Comparison of ENCODE assay signal across 22 cellular contexts in the genomic region with DNA sequence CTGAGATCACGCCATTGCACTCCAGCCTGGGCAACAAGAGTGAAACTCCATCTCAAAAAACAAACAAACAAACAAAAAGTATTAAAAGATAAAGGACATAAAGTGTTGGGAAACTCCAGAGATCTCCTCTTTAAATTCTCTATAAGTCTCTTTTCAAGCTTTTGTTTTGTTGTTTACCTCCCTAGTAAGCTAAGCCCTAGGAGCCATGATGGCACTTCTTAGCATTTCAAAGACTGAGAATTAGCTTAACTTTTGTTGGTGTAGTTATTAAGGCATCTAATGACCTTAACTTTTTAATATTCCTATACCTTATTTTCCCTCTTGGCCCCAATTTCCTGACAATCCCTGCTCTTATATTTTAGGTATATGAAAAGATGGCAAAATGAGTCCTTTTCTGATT.
A peak's percentile ranks its signal among the peaks of the same experiment; 100 is the strongest.
DNase-seq lines count a peak whose midpoint lies in the region; ATAC-seq and TF ChIP-seq lines count a peak whose summit lies in the region.
"Had no signal": no experiment of that assay in that cellular context is flagged by ENCODE, and none has a peak within 500 bp of the region (broad histone marks: within the 10 kb centered on the region; RNA-seq: fewer than 3 reads in every experiment).

No MANE protein-coding gene starts in this region.

- no peak for DNase-seq in CD4-positive, alpha-beta T cell
- peak; percentile 29 for DNase-seq in H7
- no peak for DNase-seq in naive thymus-derived CD8-positive, alpha-beta T cell
- no peak for DNase-seq in immature natural killer cell
- no peak for DNase-seq in activated CD4-positive, CD25-positive, alpha-beta regulatory T cell treated with anti-CD3 and anti-CD28 coated beads, Interleukin-2, amount 50 U/mL, for 72 hours
- no peak for DNase-seq in transverse colon
- DNase-seq: DMS153, DND-41, NCI-H1048, NCI-H1417, NCI-H1694, NCI-H2107, NCI-H524 treated with DMSO at 0.1 percent for 48 hours, NCI-H774 had no signal

- H3K27ac Mint-ChIP-seq in CD4-positive, alpha-beta T cell: peak overlapping the region; percentile 86
- H3K27ac Mint-ChIP-seq in activated T-helper 17 cell treated with anti-CD3 and anti-CD28 coated beads, Interleukin-2, amount 50 U/mL, for 72 hours: peak overlapping the region; percentile 20
- peak overlapping the region in 7 of 10 donors; percentile 11 to 90 (median 73) for H3K27ac Mint-ChIP-seq in naive thymus-derived CD8-positive, alpha-beta T cell
- peak overlapping the region in 1 of 6 donors; percentile 31 for H3K27ac Mint-ChIP-seq in immature natural killer cell
- H3K27ac Mint-ChIP-seq: B cell had no signal

- H3K4me3 ChIP-seq in H7 (ENCODE audit: insufficient read depth, low read depth, low read length) (no peak overlapping the region), transverse colon (no peak overlapping the region)
- H3K4me3 ChIP-seq: SJSA1 had no signal

- H3K36me3 ChIP-seq in H7 (replicated peaks; ENCODE audit: control insufficient read depth, insufficient read depth, low read length) (no peaks in the 10 kb centered on the region), transverse colon (no peaks in the 10 kb centered on the region)

- H3K4me3 Mint-ChIP-seq in CD4-positive, alpha-beta T cell: peak overlapping the region; percentile 39
- no peak overlapping the region for H3K4me3 Mint-ChIP-seq in activated T-helper 17 cell treated with anti-CD3 and anti-CD28 coated beads, Interleukin-2, amount 50 U/mL, for 72 hours
- H3K4me3 Mint-ChIP-seq in naive thymus-derived CD8-positive, alpha-beta T cell: peak overlapping the region in 4 of 10 donors; percentile 14 to 84 (median 62)
- no peak overlapping the region for H3K4me3 Mint-ChIP-seq in immature natural killer cell
- H3K4me3 Mint-ChIP-seq: B cell, IgD-negative memory B cell had no signal

- in situ Hi-C loops in transverse colon (cut with MboI; ENCODE audit: low pct_ligation_motif_present in 1 of 4, low pct_unique_long_range_greater_than_20kb in 1 of 4, low sequenced_read_pairs in 3 of 4): no loop called here

- H3K9me3 ChIP-seq in CD4-positive, alpha-beta T cell (ENCODE audit: control insufficient read depth, low read length): no peaks in the 10 kb centered on the region
- H3K9me3 ChIP-seq in transverse colon: no peaks in the 10 kb centered on the region
- H3K9me3 ChIP-seq: SJSA1 had no signal

- POLR2A ChIA-PET in CD4-positive, alpha-beta T cell (lab: Charles Lee): interaction anchor here (0.6 kb wide), 2 partner anchors 237 to 1842 kb away, joined by 3 read pairs; partner anchors contain the start of gene PCLAF
- POLR2A ChIA-PET in naive thymus-derived CD8-positive, alpha-beta T cell (lab: Charles Lee): interaction anchor here (0.5 to 1.5 kb wide), 2 partner anchors 18 to 684 kb away, joined by 4 to 5 read pairs; no protein-coding TSS in a partner anchor

- TF ChIP-seq POLR2A in transverse colon (IDR thresholded peaks at IDR 0.05): no peak

- WGBS in transverse colon (ENCODE audit: low coverage in 1 of 2), 2 donors: 100% methylated on average over 1 of the region's 1 CpG

- H3K27me3 Mint-ChIP-seq in CD4-positive, alpha-beta T cell: no peaks in the 10 kb centered on the region
- H3K27me3 Mint-ChIP-seq in activated T-helper 17 cell treated with anti-CD3 and anti-CD28 coated beads, Interleukin-2, amount 50 U/mL, for 72 hours: no peaks in the 10 kb centered on the region
- no peaks in the 10 kb centered on the region for H3K27me3 Mint-ChIP-seq in naive thymus-derived CD8-positive, alpha-beta T cell
- peaks cover 0 to 2% (median under 1%) of the 10 kb centered on the region in 3 donors for H3K27me3 Mint-ChIP-seq in immature natural killer cell (ENCODE audit: low read depth in 3 of 3)
- H3K27me3 Mint-ChIP-seq: B cell, IgD-negative memory B cell had no signal

- H3K9me3 Mint-ChIP-seq in CD4-positive, alpha-beta T cell: no peaks in the 10 kb centered on the region
- no peaks in the 10 kb centered on the region for H3K9me3 Mint-ChIP-seq in activated T-helper 17 cell treated with anti-CD3 and anti-CD28 coated beads, Interleukin-2, amount 50 U/mL, for 72 hours
- H3K9me3 Mint-ChIP-seq in naive thymus-derived CD8-positive, alpha-beta T cell: no peaks in the 10 kb centered on the region
- no peaks in the 10 kb centered on the region for H3K9me3 Mint-ChIP-seq in immature natural killer cell
- H3K9me3 Mint-ChIP-seq: IgD-negative memory B cell had no signal

- H3K36me3 Mint-ChIP-seq in CD4-positive, alpha-beta T cell (ENCODE audit: low read depth): peaks cover 8% of the 10 kb centered on the region
- peaks cover 1% of the 10 kb centered on the region for H3K36me3 Mint-ChIP-seq in activated T-helper 17 cell treated with anti-CD3 and anti-CD28 coated beads, Interleukin-2, amount 50 U/mL, for 72 hours (ENCODE audit: low read depth)
- no peaks in the 10 kb centered on the region for H3K36me3 Mint-ChIP-seq in naive thymus-derived CD8-positive, alpha-beta T cell
- peaks cover 0 to 3% (median 0%) of the 10 kb centered on the region in 3 donors for H3K36me3 Mint-ChIP-seq in immature natural killer cell

- CTCF ChIA-PET in CD4-positive, alpha-beta T cell (lab: Charles Lee): interaction anchor here (1.6 kb wide), 1 partner anchor 12 kb away, joined by 3 read pairs; no protein-coding TSS in a partner anchor

- no peak overlapping the region for H3K27ac ChIP-seq in CD4-positive, alpha-beta T cell (ENCODE audit: low read depth, low read length)
- H3K27ac ChIP-seq in transverse colon: no peak overlapping the region
- H3K27ac ChIP-seq: C4-2B, KMS-11, SJSA1 had no signal

- TF ChIP-seq CTCF in CD4-positive, alpha-beta T cell (IDR thresholded peaks at IDR 0.05): no peak
- no peak for TF ChIP-seq CTCF in transverse colon (IDR thresholded peaks at IDR 0.05)

- no peak for TF ChIP-seq EP300 in transverse colon (IDR thresholded peaks at IDR 0.05; ENCODE audit: low read depth)

- intact Hi-C loops in CD4-positive, alpha-beta T cell (cut with DNase I, micrococcal nuclease): no loop called here
- intact Hi-C loops in transverse colon (cut with DNase I; ENCODE audit: low total_unique reads): no loop called here

- no peak for ATAC-seq in CD4-positive, alpha-beta T cell (ENCODE audit: poor library complexity)
- no peak for ATAC-seq in activated T-helper 17 cell treated with anti-CD3 and anti-CD28 coated beads, Interleukin-2, amount 50 U/mL, for 72 hours (replicated peaks)
- no peak for ATAC-seq in naive thymus-derived CD8-positive, alpha-beta T cell
- ATAC-seq: HCT116, Right ventricle myocardium inferior had no signal

- H3K4me1 Mint-ChIP-seq in CD4-positive, alpha-beta T cell (ENCODE audit: low read depth): peaks cover 70% of the 10 kb centered on the region
- H3K4me1 Mint-ChIP-seq in activated T-helper 17 cell treated with anti-CD3 and anti-CD28 coated beads, Interleukin-2, amount 50 U/mL, for 72 hours: peaks cover 43% of the 10 kb centered on the region
- H3K4me1 Mint-ChIP-seq in naive thymus-derived CD8-positive, alpha-beta T cell: peaks cover 51 to 74% (median 68%) of the 10 kb centered on the region in 4 donors
- peaks cover 53 to 60% of the 10 kb centered on the region in 2 donors for H3K4me1 Mint-ChIP-seq in immature natural killer cell

- no peaks in the 10 kb centered on the region for H3K27me3 ChIP-seq in CD4-positive, alpha-beta T cell (ENCODE audit: control insufficient read depth, insufficient read depth, low read length)
- H3K27me3 ChIP-seq in H7 (ENCODE audit: control insufficient read depth, insufficient read depth, low read length): no peaks in the 10 kb centered on the region; the same call in 1 of the 2 replicates
- no peaks in the 10 kb centered on the region for H3K27me3 ChIP-seq in transverse colon
- H3K27me3 ChIP-seq: SJSA1 had no signal

- peaks cover 7 to 31% (median 18%) of the 10 kb centered on the region in 4 donors for H3K4me1 ChIP-seq in transverse colon
- H3K4me1 ChIP-seq: SJSA1 had no signal
